Comparison of ENCODE assay signal across 14 cellular contexts in genomic region chr7:117034851-117035462, GRCh38.
DNase-seq lines count a peak whose midpoint lies in the region; ATAC-seq and TF ChIP-seq lines count a peak whose summit lies in the region.
"Had no signal": no experiment of that assay in that cellular context is flagged by ENCODE, and none has a peak within 500 bp of the region (broad histone marks: within the 10 kb centered on the region; RNA-seq: fewer than 3 reads in every experiment).

No MANE protein-coding gene starts in this region.

- peaks cover 10% of the 10 kb centered on the region for H3K36me3 Mint-ChIP-seq in nephron (ENCODE audit: low read depth)

- peaks cover 6 to 26% of the 10 kb centered on the region in 2 donors for H3K4me1 ChIP-seq in adrenal gland (replicated peaks in 1 of 2)

- no peak overlapping the region for H3K27ac ChIP-seq in adrenal gland

- H3K4me3 ChIP-seq in adrenal gland: no peak overlapping the region
- H3K4me3 ChIP-seq: cardiac muscle cell, GM23338 had no signal

- 48 to 56% (median 52%) methylated on average over 3 of the region's 3 CpGs for WGBS in adrenal gland, 4 donors

- peaks cover 0 to 9% (median 0%) of the 10 kb centered on the region in 3 donors for H3K9me3 ChIP-seq in adrenal gland (replicated peaks in 1 of 3)

- no peaks in the 10 kb centered on the region for H3K27me3 Mint-ChIP-seq in nephron (ENCODE audit: low read depth)
- H3K27me3 Mint-ChIP-seq: activated B cell treated with CpG ODN at 0.5 μM for 24 hours; CD8-positive, alpha-beta memory T cell; stimulated activated naive CD8-positive, alpha-beta T cell treated with anti-CD3 and anti-CD28 coated beads, Interleukin-15, amount 100 ng/mL, for 72 hours had no signal

- H3K9me3 Mint-ChIP-seq in nephron: peaks cover 10% of the 10 kb centered on the region
- H3K9me3 Mint-ChIP-seq: stimulated activated naive CD8-positive, alpha-beta T cell treated with anti-CD3 and anti-CD28 coated beads, Interleukin-15, amount 100 ng/mL, for 72 hours had no signal

- ATAC-seq in HG03095 (IDR thresholded peaks at IDR 0.05; ENCODE audit: unreplicated experiment): no peak
- ATAC-seq: GM23338; stimulated activated naive CD8-positive, alpha-beta T cell treated with anti-CD3 and anti-CD28 coated beads, Interleukin-15, amount 100 ng/mL, for 72 hours had no signal

- H3K27me3 ChIP-seq in adrenal gland: no peaks in the 10 kb centered on the region
- H3K27me3 ChIP-seq: cardiac muscle cell had no signal

- no peak for TF ChIP-seq POLR2A in adrenal gland (IDR thresholded peaks at IDR 0.05)

- no peaks in the 10 kb centered on the region for H3K36me3 ChIP-seq in adrenal gland (replicated peaks in 1 of 2)

- intact Hi-C loops in adrenal gland (cut with DNase I): no loop called here

- H3K27ac Mint-ChIP-seq in nephron: peak overlapping the region; percentile 23 to 81 (median 76)
- H3K27ac Mint-ChIP-seq: activated B cell treated with CpG ODN at 0.5 μM for 24 hours; CD8-positive, alpha-beta memory T cell; GM23338; stimulated activated naive CD8-positive, alpha-beta T cell treated with anti-CD3 and anti-CD28 coated beads, Interleukin-15, amount 100 ng/mL, for 72 hours had no signal

- no peak for TF ChIP-seq CTCF in nephron (IDR thresholded peaks at IDR 0.05; ENCODE audit: unreplicated experiment in 3 of 3)
- no peak for TF ChIP-seq CTCF in adrenal gland (IDR thresholded peaks at IDR 0.05)

- H3K4me3 Mint-ChIP-seq in nephron: no peak overlapping the region
- H3K4me3 Mint-ChIP-seq: activated B cell treated with CpG ODN at 0.5 μM for 24 hours; CD8-positive, alpha-beta memory T cell; GM23338; stimulated activated naive CD8-positive, alpha-beta T cell treated with anti-CD3 and anti-CD28 coated beads, Interleukin-15, amount 100 ng/mL, for 72 hours had no signal

- DNase-seq in H4 (ENCODE audit: low spot score) (peak; percentile 50), NCI-H2029 treated with DMSO at 0.1 percent for 48 hours (lab: John Stamatoyannopoulos, UW) (peak; percentile 46), dermis microvascular lymphatic vessel endothelial cell (ENCODE audit: low read depth in 2 of 2) (peak; percentile 71 to 92), NK-92 (lab: John Stamatoyannopoulos, UW; ENCODE audit: unreplicated experiment) (no peak), adrenal gland (no peak)
- DNase-seq: activated B cell treated with CpG ODN at 0.5 μM for 24 hours; activated naive CD4-positive, alpha-beta T cell treated with Interleukin-2 at 50 U/mL for 16 hours; CD8-positive, alpha-beta memory T cell; NCI-H1930; stimulated activated naive CD8-positive, alpha-beta T cell treated with anti-CD3 and anti-CD28 coated beads, Interleukin-15, amount 100 ng/mL, for 72 hours had no signal

- peaks cover 31% of the 10 kb centered on the region for H3K4me1 Mint-ChIP-seq in nephron
- H3K4me1 Mint-ChIP-seq: activated B cell treated with CpG ODN at 0.5 μM for 24 hours; CD8-positive, alpha-beta memory T cell had no signal

Comparison
In these comparisons a context has a peak if more than half of its experiments do, and no peak if none do; other contexts are left out.
1. DNase-seq: peak in H4 (single experiment), NCI-H2029 treated with DMSO at 0.1 percent for 48 hours (single experiment) and dermis microvascular lymphatic vessel endothelial cell (2 of 2); none in NK-92 (single experiment) and adrenal gland (0 of 7).